ENCODE assay signal across 18 cellular contexts in the genomic region with DNA sequence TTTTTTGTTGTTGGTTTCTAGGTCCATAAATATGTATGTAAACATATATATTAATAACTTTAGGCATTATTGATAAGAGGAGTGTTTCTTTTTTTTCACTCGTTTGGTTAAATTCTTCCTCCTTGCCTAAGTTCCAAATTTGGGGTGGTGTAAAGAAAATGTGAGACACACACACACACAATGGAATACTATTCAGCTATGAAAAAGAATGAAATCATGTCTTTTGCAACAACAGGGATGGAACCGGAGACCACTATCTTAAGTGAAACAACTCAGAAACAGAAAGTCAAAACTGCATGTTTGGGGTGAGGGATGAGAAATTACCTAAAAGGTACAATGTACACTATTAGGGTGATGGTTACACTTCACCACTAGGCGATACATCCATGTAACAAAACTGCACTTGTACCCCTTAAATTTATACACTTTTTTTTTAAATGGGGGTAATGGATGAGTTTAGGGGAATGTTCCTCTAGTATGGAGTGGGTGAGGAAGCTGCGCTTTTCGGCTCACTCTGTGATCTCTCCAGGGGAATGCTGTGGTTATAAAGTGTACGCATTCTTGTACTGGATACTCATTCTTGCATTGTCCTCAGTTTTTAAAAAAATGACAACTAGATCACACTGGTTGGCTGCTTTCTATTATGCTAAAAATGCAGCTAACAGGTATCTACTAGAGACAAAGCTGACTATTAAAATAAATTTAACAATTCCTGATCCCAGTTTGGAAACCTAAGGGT. TPM values are rescaled to one million over a fixed set of nuclear protein-coding genes. Genes with fewer than 3 reads are reported as not detected.
A peak's percentile ranks its signal among the peaks of the same experiment; 100 is the strongest.
DNase-seq lines count a peak whose midpoint lies in the region; ATAC-seq and TF ChIP-seq lines count a peak whose summit lies in the region.
"Had no signal": no experiment of that assay in that cellular context is flagged by ENCODE, and none has a peak within 500 bp of the region (broad histone marks: within the 10 kb centered on the region; RNA-seq: fewer than 3 reads in every experiment).

No MANE protein-coding gene starts in this region.

- no peak overlapping the region for H3K4me3 Mint-ChIP-seq in activated CD4-positive, alpha-beta memory T cell treated with anti-CD3 and anti-CD28 coated beads for 36 hours

- CTCF ChIA-PET in activated CD4-positive, alpha-beta memory T cell treated with anti-CD3 and anti-CD28 coated beads for 36 hours (lab: Charles Lee): interaction anchor here (0.9 kb wide), 1 partner anchor 242 kb away, joined by 3 read pairs; no protein-coding TSS in a partner anchor

- no peak for ATAC-seq in GM18511 (IDR thresholded peaks at IDR 0.05; ENCODE audit: unreplicated experiment)
- no peak for ATAC-seq in HG02642 (IDR thresholded peaks at IDR 0.05; ENCODE audit: poor library complexity, unreplicated experiment)
- ATAC-seq: A549, Panc1, Right ventricle myocardium inferior had no signal

- H3K4me3 ChIP-seq in fibroblast of the aortic adventitia (ENCODE audit: low read depth, low read length): no peak overlapping the region
- H3K4me3 ChIP-seq: A549 had no signal

- H3K27me3 Mint-ChIP-seq in activated CD4-positive, alpha-beta memory T cell treated with anti-CD3 and anti-CD28 coated beads for 36 hours: peaks cover 16% of the 10 kb centered on the region

- intact Hi-C loops in activated CD4-positive, alpha-beta memory T cell treated with anti-CD3 and anti-CD28 coated beads for 36 hours (cut with micrococcal nuclease): no loop called here

- H3K36me3 Mint-ChIP-seq in activated CD4-positive, alpha-beta memory T cell treated with anti-CD3 and anti-CD28 coated beads for 36 hours: no peaks in the 10 kb centered on the region

- DNase-seq in EL (peak; percentile 11), LHCN-M2 (ENCODE audit: low read depth) (peak; percentile 70), astrocyte of the hippocampus (ENCODE audit: low read depth, low spot score) (peak; percentile 80), fibroblast of the aortic adventitia (ENCODE audit: low read depth) (peak; percentile 48), NCI-H748 treated with DMSO at 0.1 percent for 48 hours (lab: John Stamatoyannopoulos, UW) (no peak)
- DNase-seq in activated CD4-positive, alpha-beta memory T cell treated with anti-CD3 and anti-CD28 coated beads for 36 hours: no peak
- DNase-seq: DMS53, Karpas-422, NCI-H1417, NCI-H1930, NCI-H2171, NCI-H446 treated with DMSO at 0.1 percent for 48 hours, NCI-H774 had no signal

- no peaks in the 10 kb centered on the region for H3K9me3 Mint-ChIP-seq in activated CD4-positive, alpha-beta memory T cell treated with anti-CD3 and anti-CD28 coated beads for 36 hours

- TF ChIP-seq CTCF in fibroblast of the aortic adventitia (IDR thresholded peaks at IDR 0.05; ENCODE audit: insufficient read depth, low read length): no peak

- POLR2A ChIA-PET in activated CD4-positive, alpha-beta memory T cell treated with anti-CD3 and anti-CD28 coated beads for 36 hours (lab: Charles Lee): no interaction called here

- peaks cover 6% of the 10 kb centered on the region for H3K4me1 Mint-ChIP-seq in activated CD4-positive, alpha-beta memory T cell treated with anti-CD3 and anti-CD28 coated beads for 36 hours (ENCODE audit: low read depth)

- no peak overlapping the region for H3K27ac Mint-ChIP-seq in activated CD4-positive, alpha-beta memory T cell treated with anti-CD3 and anti-CD28 coated beads for 36 hours

RNA-seq across cellular contexts. Expression of gene PPARG, which starts 50.8 kb away (rescaled TPM):
- total RNA-seq in LHCN-M2 (2014; rRNA removed): 6.5 and 8.8 TPM in 2 replicates
- 4.0 TPM for polyA plus RNA-seq in LHCN-M2 (2012)
- total RNA-seq in fibroblast of the aortic adventitia (ENCODE audit: low replicate concordance): 11.1 and 39.4 TPM in 2 replicates
- 1 to 10 TPM; 2.7 TPM for total RNA-seq in activated CD4-positive, alpha-beta memory T cell treated with anti-CD3 and anti-CD28 coated beads for 36 hours

Comparison
In these comparisons a context has a peak if more than half of its experiments do, and no peak if none do; other contexts are left out.
1. DNase-seq: peak in EL (single experiment), LHCN-M2 (single experiment), astrocyte of the hippocampus (single experiment) and fibroblast of the aortic adventitia (single experiment); none in activated CD4-positive, alpha-beta memory T cell treated with anti-CD3 and anti-CD28 coated beads for 36 hours (single experiment) and NCI-H748 treated with DMSO at 0.1 percent for 48 hours (single experiment).